21 cellular contexts compared by ENCODE assay signal in the genomic region with DNA sequence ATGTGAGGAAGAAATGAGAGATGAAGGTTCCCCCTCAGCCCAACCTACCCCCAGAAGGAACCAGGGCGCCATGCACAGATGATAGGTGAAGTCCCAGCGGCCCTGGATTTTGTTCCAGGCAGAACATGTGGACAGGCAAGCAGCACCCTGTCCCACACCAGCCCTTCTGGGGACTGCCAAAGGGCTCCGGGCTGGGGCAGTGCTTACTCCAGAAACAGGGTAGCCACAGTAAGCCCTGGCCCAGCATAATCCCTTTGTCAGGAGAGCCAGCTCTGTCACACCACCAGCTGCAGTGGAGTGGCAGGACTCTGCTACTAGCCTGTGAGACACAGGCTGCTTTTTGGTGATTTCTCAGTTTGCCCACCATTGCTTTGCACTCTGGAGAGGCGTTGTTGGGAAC. TPM values are rescaled to one million over a fixed set of nuclear protein-coding genes. Genes with fewer than 3 reads are reported as not detected.
DNase-seq lines count a peak whose midpoint lies in the region; ATAC-seq and TF ChIP-seq lines count a peak whose summit lies in the region.
"Had no signal": no experiment of that assay in that cellular context is flagged by ENCODE, and none has a peak within 500 bp of the region (broad histone marks: within the 10 kb centered on the region; RNA-seq: fewer than 3 reads in every experiment).

No MANE protein-coding gene starts in this region.

- H3K9me3 Mint-ChIP-seq in activated CD4-positive, alpha-beta T cell treated with anti-CD3 and anti-CD28 coated beads, Interleukin-2, amount 10 ng/mL, durations not matched to agents 24 days and 14 days: no peaks in the 10 kb centered on the region
- no peaks in the 10 kb centered on the region for H3K9me3 Mint-ChIP-seq in endothelial cell (ENCODE audit: unreplicated experiment)
- H3K9me3 Mint-ChIP-seq in stimulated activated naive B cell treated with anti-CD40 and anti-IgM and Interleukin-4, amounts not matched to agents 10 μg/mL and 1 μg/mL and 100 μg/mL, for 72 hours: no peaks in the 10 kb centered on the region
- no peaks in the 10 kb centered on the region for H3K9me3 Mint-ChIP-seq in CD14-positive monocyte
- H3K9me3 Mint-ChIP-seq in WTC11: no peaks in the 10 kb centered on the region
- H3K9me3 Mint-ChIP-seq: endodermal cell had no signal

- no peaks in the 10 kb centered on the region for H3K9me3 ChIP-seq in OCI-LY7 (ENCODE audit: low read length)
- H3K9me3 ChIP-seq: HAP-1, right lobe of liver had no signal

- no peaks in the 10 kb centered on the region for H3K9me2 ChIP-seq in OCI-LY7 (ENCODE audit: insufficient read depth, low read length)

- H3K27me3 Mint-ChIP-seq in activated CD4-positive, alpha-beta T cell treated with anti-CD3 and anti-CD28 coated beads, Interleukin-2, amount 10 ng/mL, durations not matched to agents 24 days and 14 days: no peaks in the 10 kb centered on the region
- peaks cover 22% of the 10 kb centered on the region for H3K27me3 Mint-ChIP-seq in endothelial cell (ENCODE audit: unreplicated experiment)
- H3K27me3 Mint-ChIP-seq in stimulated activated naive B cell treated with anti-CD40 and anti-IgM and Interleukin-4, amounts not matched to agents 10 μg/mL and 1 μg/mL and 100 μg/mL, for 72 hours: no peaks in the 10 kb centered on the region
- H3K27me3 Mint-ChIP-seq in CD14-positive monocyte (ENCODE audit: low read depth in 3 of 3): peaks cover 2 to 8% (median 7%) of the 10 kb centered on the region in 3 donors
- H3K27me3 Mint-ChIP-seq in WTC11 (ENCODE audit: low read depth): peaks cover 28% of the 10 kb centered on the region

- peaks cover 10% of the 10 kb centered on the region for H3K36me3 Mint-ChIP-seq in activated CD4-positive, alpha-beta T cell treated with anti-CD3 and anti-CD28 coated beads, Interleukin-2, amount 10 ng/mL, durations not matched to agents 24 days and 14 days (ENCODE audit: low read depth)
- peaks cover 18% of the 10 kb centered on the region for H3K36me3 Mint-ChIP-seq in endothelial cell (ENCODE audit: low read depth, unreplicated experiment)
- H3K36me3 Mint-ChIP-seq in stimulated activated naive B cell treated with anti-CD40 and anti-IgM and Interleukin-4, amounts not matched to agents 10 μg/mL and 1 μg/mL and 100 μg/mL, for 72 hours: peaks cover 28 to 51% of the 10 kb centered on the region in 2 donors
- H3K36me3 Mint-ChIP-seq in CD14-positive monocyte: peaks cover 16 to 28% of the 10 kb centered on the region in 2 donors
- H3K36me3 Mint-ChIP-seq in WTC11: peaks cover 3% of the 10 kb centered on the region; the same call in 1 of the 2 replicates

- DNase-seq in activated CD4-positive, alpha-beta T cell treated with anti-CD3 and anti-CD28 coated beads, Interleukin-2, amount 10 ng/mL, durations not matched to agents 24 days and 14 days: peak; percentile 58
- no peak for DNase-seq in activated CD4-positive, alpha-beta T cell treated with anti-CD3 and anti-CD28 coated beads for 4 hours
- DNase-seq in OCI-LY7 (ENCODE audit: low spot score) (no peak), endothelial cell (ENCODE audit: low spot score) (no peak), CD14-positive monocyte (ENCODE audit: low spot score) (no peak), WTC11 (ENCODE audit: low spot score) (no peak)
- no peak for DNase-seq in stimulated activated naive B cell treated with anti-CD40 and anti-IgM and Interleukin-4, amounts not matched to agents 10 μg/mL and 1 μg/mL and 100 μg/mL, for 72 hours
- no peak for DNase-seq in activated CD4-positive, alpha-beta T cell treated with anti-CD3 and anti-CD28 coated beads for 48 hours
- DNase-seq: activated CD4-positive, alpha-beta T cell treated with anti-CD3 and anti-CD28 coated beads, Interleukin-2, amount 50 U/mL, for 1 hour; brain microvascular endothelial cell; DMS153; endodermal cell; GF-D8; kidney; NCI-H1930; NCI-H2227 treated with DMSO at 0.1 percent for 48 hours; PC-9; SHP77 had no signal

- CTCF ChIA-PET in OCI-LY7 (lab: Charles Lee; ENCODE audit: unreplicated experiment): no interaction called here
- CTCF ChIA-PET in WTC11 (lab: Charles Lee): interaction anchor here (0.8 to 1.0 kb wide), 2 partner anchors 8 to 136 kb away, joined by 3 to 4 read pairs; no protein-coding TSS in a partner anchor

- H3K27ac Mint-ChIP-seq in activated CD4-positive, alpha-beta T cell treated with anti-CD3 and anti-CD28 coated beads, Interleukin-2, amount 10 ng/mL, durations not matched to agents 24 days and 14 days: no peak overlapping the region
- H3K27ac Mint-ChIP-seq in endothelial cell (ENCODE audit: unreplicated experiment) (no peak overlapping the region), CD14-positive monocyte (peak overlapping the region in 2 of 7 donors; percentile 23 to 61), WTC11 (no peak overlapping the region)
- peak overlapping the region; percentile 88 for H3K27ac Mint-ChIP-seq in stimulated activated naive B cell treated with anti-CD40 and anti-IgM and Interleukin-4, amounts not matched to agents 10 μg/mL and 1 μg/mL and 100 μg/mL, for 72 hours
- H3K27ac Mint-ChIP-seq: endodermal cell had no signal

- ATAC-seq in stimulated activated naive B cell treated with anti-CD40 and anti-IgM and Interleukin-4, amounts not matched to agents 10 μg/mL and 1 μg/mL and 100 μg/mL, for 72 hours (replicated peaks): no peak
- ATAC-seq in WTC11: no peak
- ATAC-seq: right lobe of liver had no signal

- TF ChIP-seq CTCF in OCI-LY7 (conservative IDR thresholded peaks at IDR 0.05; ENCODE audit: low read length) (no peak), endothelial cell (IDR thresholded peaks at IDR 0.05; ENCODE audit: unreplicated experiment) (no peak), CD14-positive monocyte (IDR thresholded peaks at IDR 0.05) (no peak), WTC11 (IDR thresholded peaks at IDR 0.05) (no peak)

- H3K36me3 ChIP-seq in OCI-LY7 (ENCODE audit: insufficient read depth, low read length): peaks cover 10% of the 10 kb centered on the region; the same call in 1 of the 2 replicates

- H4K20me1 ChIP-seq in OCI-LY7 (ENCODE audit: insufficient read depth, low read length): no peaks in the 10 kb centered on the region; the same call in 1 of the 2 replicates

- intact Hi-C loops in activated CD4-positive, alpha-beta T cell treated with anti-CD3 and anti-CD28 coated beads, Interleukin-2, amount 10 ng/mL, durations not matched to agents 24 days and 14 days (cut with micrococcal nuclease): loop anchor here (5.0 kb wide), 1 partner anchor 489 kb away; the partner anchor contains the start of gene CIAO2A
- intact Hi-C loops in OCI-LY7 (cut with micrococcal nuclease; ENCODE audit: unreplicated experiment): loop anchor here (2.0 kb wide), 1 partner anchor 137 kb away; no protein-coding TSS in a partner anchor
- intact Hi-C loops in CD14-positive monocyte (cut with micrococcal nuclease): loop anchor here in 1 of 2 donors (5.0 kb wide), 1 partner anchor 779 kb away; the partner anchor contains the start of gene PCLAF

- peaks cover 44% of the 10 kb centered on the region for H3K4me1 Mint-ChIP-seq in activated CD4-positive, alpha-beta T cell treated with anti-CD3 and anti-CD28 coated beads, Interleukin-2, amount 10 ng/mL, durations not matched to agents 24 days and 14 days
- H3K4me1 Mint-ChIP-seq in endothelial cell (ENCODE audit: unreplicated experiment): peaks cover 15% of the 10 kb centered on the region
- peaks cover 47 to 77% of the 10 kb centered on the region in 2 donors for H3K4me1 Mint-ChIP-seq in stimulated activated naive B cell treated with anti-CD40 and anti-IgM and Interleukin-4, amounts not matched to agents 10 μg/mL and 1 μg/mL and 100 μg/mL, for 72 hours
- H3K4me1 Mint-ChIP-seq in CD14-positive monocyte: peaks cover 44% of the 10 kb centered on the region
- H3K4me1 Mint-ChIP-seq in WTC11: peaks cover 18% of the 10 kb centered on the region

- H3K27ac ChIP-seq in OCI-LY7 (ENCODE audit: low read depth, low read length, poor library complexity, severe bottlenecking): no peak overlapping the region
- H3K27ac ChIP-seq: brain microvascular endothelial cell, KMS-11, PC-9, right lobe of liver had no signal

- peaks cover 47% of the 10 kb centered on the region for H3K4me1 ChIP-seq in OCI-LY7 (ENCODE audit: insufficient read depth, low read length, poor library complexity, severe bottlenecking)

- BruUV-seq in OCI-LY7 (replicated peaks; lab: Mats Ljungman, UMichigan): no TSS peak

- POLR2A ChIA-PET in OCI-LY7 (lab: Charles Lee): interaction anchor here (0.8 kb wide), 1 partner anchor 61 kb away, joined by 3 read pairs; no protein-coding TSS in a partner anchor
- POLR2A ChIA-PET in WTC11 (lab: Charles Lee): no interaction called here

- H3K79me2 ChIP-seq in OCI-LY7 (ENCODE audit: insufficient read depth, low read depth, low read length): no peaks in the 10 kb centered on the region

- H2AFZ ChIP-seq in OCI-LY7 (ENCODE audit: low read length): no peak overlapping the region
- H2AFZ ChIP-seq: PC-9 had no signal

- no peak overlapping the region for H3K4me3 ChIP-seq in OCI-LY7 (ENCODE audit: low read depth, low read length, poor library complexity, severe bottlenecking)
- H3K4me3 ChIP-seq: HAP-1, PC-9, right lobe of liver had no signal

- H3K4me3 Mint-ChIP-seq in activated CD4-positive, alpha-beta T cell treated with anti-CD3 and anti-CD28 coated beads, Interleukin-2, amount 10 ng/mL, durations not matched to agents 24 days and 14 days: no peak overlapping the region
- H3K4me3 Mint-ChIP-seq in endothelial cell (ENCODE audit: unreplicated experiment) (peak overlapping the region; percentile 67), CD14-positive monocyte (no peak overlapping the region), WTC11 (no peak overlapping the region)
- H3K4me3 Mint-ChIP-seq in stimulated activated naive B cell treated with anti-CD40 and anti-IgM and Interleukin-4, amounts not matched to agents 10 μg/mL and 1 μg/mL and 100 μg/mL, for 72 hours: no peak overlapping the region
- H3K4me3 Mint-ChIP-seq: endodermal cell had no signal

- H3K4me2 ChIP-seq in OCI-LY7 (ENCODE audit: low read length): peak overlapping the region; percentile 25; the same call in 1 of the 2 replicates
- H3K4me2 ChIP-seq: PC-9 had no signal

RNA-seq across cellular contexts. Expression of gene FBXL22, which starts 6.3 kb away (rescaled TPM):
- 0.80 and 1.3 TPM in 2 replicates for total RNA-seq in activated CD4-positive, alpha-beta T cell treated with anti-CD3 and anti-CD28 coated beads, Interleukin-2, amount 10 ng/mL, durations not matched to agents 24 days and 14 days
- 0.19 and 0.62 TPM in 2 replicates for total RNA-seq in OCI-LY7 (2014; rRNA removed; shearing (Covaris generic))
- 0.37 TPM in 1 of 2 replicates, not detected in the other for total RNA-seq in OCI-LY7 (2022)
- total RNA-seq in endothelial cell (ENCODE audit: unreplicated experiment): 0.31 TPM
- not detected for polyA plus RNA-seq in CD14-positive monocyte
- 0.46 to 0.73 TPM (median 0.46 TPM) in 3 replicates for total RNA-seq in WTC11 (2021)
